Comparison of ENCODE assay signal across 10 cellular contexts in genomic region chr6:63504777-63505384, GRCh38.
A peak's percentile ranks its signal among the peaks of the same experiment; 100 is the strongest.
DNase-seq lines count a peak whose midpoint lies in the region; ATAC-seq, FAIRE-seq and TF ChIP-seq lines count a peak whose summit lies in the region.
"Had no signal": no experiment of that assay in that cellular context is flagged by ENCODE, and none has a peak within 500 bp of the region (broad histone marks: within the 10 kb centered on the region; RNA-seq: fewer than 3 reads in every experiment).

No MANE protein-coding gene starts in this region.

- no peak overlapping the region for H3K4me3 Mint-ChIP-seq in T-helper 2 cell treated with Interferon-gamma antibody and Interleukin-4, amounts not matched to agents 5 μg/mL and 100 μg/mL, for 36 hours

- H3K27ac ChIP-seq in kidney (ENCODE audit: low read depth in 2 of 2, low read length in 2 of 2) = no peak overlapping the region
- H3K27ac ChIP-seq: gastroesophageal sphincter had no signal

- H3K27ac Mint-ChIP-seq in T-helper 2 cell treated with Interferon-gamma antibody and Interleukin-4, amounts not matched to agents 5 μg/mL and 100 μg/mL, for 36 hours = peak overlapping the region; percentile 22

- H3K36me3 Mint-ChIP-seq in T-helper 2 cell treated with Interferon-gamma antibody and Interleukin-4, amounts not matched to agents 5 μg/mL and 100 μg/mL, for 36 hours (ENCODE audit: low read depth) = no peaks in the 10 kb centered on the region

- H3K4me3 ChIP-seq in MG63 (no peak overlapping the region), kidney (ENCODE audit: low read length in 2 of 2) (no peak overlapping the region)
- H3K4me3 ChIP-seq: gastroesophageal sphincter had no signal

- H3K4me1 ChIP-seq in kidney (ENCODE audit: control insufficient read depth in 1 of 2, insufficient read depth in 1 of 2, low read depth in 1 of 2, low read length in 2 of 2) = no peaks in the 10 kb centered on the region

- H3K36me3 ChIP-seq in MG63 (no peaks in the 10 kb centered on the region), kidney (ENCODE audit: control insufficient read depth in 1 of 2, insufficient read depth in 2 of 2, low read length in 2 of 2) (no peaks in the 10 kb centered on the region)
- H3K36me3 ChIP-seq: gastroesophageal sphincter had no signal

- DNase-seq in GM18507 (ENCODE audit: extremely low spot score, insufficient read length, low read depth) (peak; percentile 52), activated gamma-delta T cell (lab: John Stamatoyannopoulos, UW) (no peak), MG63 (no peak), kidney (no peak), left colon (no peak)
- peak; percentile 28 for DNase-seq in T-helper 2 cell treated with Interferon-gamma antibody and Interleukin-4, amounts not matched to agents 5 μg/mL and 100 μg/mL, for 36 hours (ENCODE audit: low spot score)
- DNase-seq: NCI-H774 had no signal

- no peaks in the 10 kb centered on the region for H3K27me3 ChIP-seq in MG63
- H3K27me3 ChIP-seq: gastroesophageal sphincter had no signal

- H3K9ac ChIP-seq in kidney (ENCODE audit: low read length in 2 of 2) = no peak overlapping the region

- peaks cover 4% of the 10 kb centered on the region for H3K27me3 Mint-ChIP-seq in T-helper 2 cell treated with Interferon-gamma antibody and Interleukin-4, amounts not matched to agents 5 μg/mL and 100 μg/mL, for 36 hours (ENCODE audit: low read depth)

- peaks cover 8% of the 10 kb centered on the region for H3K4me1 Mint-ChIP-seq in T-helper 2 cell treated with Interferon-gamma antibody and Interleukin-4, amounts not matched to agents 5 μg/mL and 100 μg/mL, for 36 hours (ENCODE audit: low read depth)

- H3K9me3 Mint-ChIP-seq in T-helper 2 cell treated with Interferon-gamma antibody and Interleukin-4, amounts not matched to agents 5 μg/mL and 100 μg/mL, for 36 hours = no peaks in the 10 kb centered on the region

- FAIRE-seq in GM18507 (lab: Jason Lieb, UNC) = peak; percentile 96
- FAIRE-seq in kidney (lab: Jason Lieb, UNC) = no peak

- intact Hi-C loops in kidney (cut with DNase I) (no loop called here), left colon (cut with DNase I, micrococcal nuclease) (no loop called here)

- TF ChIP-seq CTCF in kidney (IDR thresholded peaks at IDR 0.05; ENCODE audit: borderline replicate concordance, extremely low read depth, insufficient read depth) = no peak

- H3K9me3 ChIP-seq in MG63 = no peaks in the 10 kb centered on the region
- H3K9me3 ChIP-seq in kidney (ENCODE audit: control insufficient read depth in 1 of 2, low read length in 2 of 2) = no peaks in the 10 kb centered on the region
- H3K9me3 ChIP-seq: gastroesophageal sphincter had no signal

- ATAC-seq in GM19468 (IDR thresholded peaks at IDR 0.05; ENCODE audit: extremely low read depth, unreplicated experiment) (peak; percentile 99), HG03045 (IDR thresholded peaks at IDR 0.05; ENCODE audit: unreplicated experiment) (peak; percentile 98), left colon (no peak)
- ATAC-seq: gastroesophageal sphincter had no signal

Comparison
In these comparisons a context has a peak if more than half of its experiments do, and no peak if none do; other contexts are left out.
1. DNase-seq: peak in GM18507 (single experiment) and T-helper 2 cell treated with Interferon-gamma antibody and Interleukin-4, amounts not matched to agents 5 μg/mL and 100 μg/mL, for 36 hours (single experiment); none in activated gamma-delta T cell (single experiment), MG63 (single experiment), kidney (single experiment) and left colon (0 of 2).